9 cellular contexts compared by ENCODE assay signal in the genomic region with DNA sequence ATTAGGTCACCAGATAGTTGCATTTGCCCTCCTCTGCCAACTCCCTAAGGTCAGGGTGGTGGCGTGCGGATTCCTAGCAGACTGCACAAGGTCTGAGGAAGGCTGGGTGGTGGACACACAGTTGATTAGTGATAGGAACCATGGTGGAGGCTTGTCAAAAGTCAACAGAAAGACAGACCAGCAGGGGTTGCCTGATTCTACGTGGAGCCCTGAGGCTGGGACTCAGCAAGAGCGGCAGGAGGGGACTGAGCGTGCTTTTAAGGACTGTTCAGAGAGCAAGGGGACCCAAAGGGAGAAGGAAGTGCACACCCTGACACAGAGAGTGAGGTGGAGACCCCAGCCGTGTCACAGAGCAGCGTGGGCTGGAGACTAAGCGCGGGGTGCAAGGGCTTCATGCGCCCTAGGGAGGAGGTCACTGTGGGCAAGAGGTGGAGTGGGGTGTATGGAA.
DNase-seq lines count a peak whose midpoint lies in the region; ATAC-seq lines count a peak whose summit lies in the region.
"Had no signal": no experiment of that assay in that cellular context is flagged by ENCODE, and none has a peak within 500 bp of the region (broad histone marks: within the 10 kb centered on the region; RNA-seq: fewer than 3 reads in every experiment).

No MANE protein-coding gene starts in this region.

- POLR2A ChIA-PET in activated naive CD8-positive, alpha-beta T cell treated with anti-CD3 and anti-CD28 coated beads, Interleukin-2, amount 10 ng/mL, durations not matched to agents 7 days and 5 days (lab: Charles Lee) = interaction anchor here (0.7 to 2.7 kb wide), 13 partner anchors 11 to 1254 kb away, joined by 3 to 22 read pairs (median 4); a partner anchor contains a TSS

- DNase-seq in CD1c-positive myeloid dendritic cell (ENCODE audit: extremely low spot score) (peak; percentile 25), naive B cell (no peak), iPS-NIHi11 (ENCODE audit: low spot score) (no peak), NCI-H187 (lab: John Stamatoyannopoulos, UW) (no peak)
- peak; percentile 71 for DNase-seq in activated naive CD8-positive, alpha-beta T cell treated with anti-CD3 and anti-CD28 coated beads, Interleukin-2, amount 10 ng/mL, durations not matched to agents 7 days and 5 days
- no peak for DNase-seq in stimulated activated CD4-positive, alpha-beta T cell treated with anti-CD3 and anti-CD28 coated beads, Interleukin-12 subunit alpha, Interleukin-12 subunit beta, amount 100 ng/mL, for 4 hours
- DNase-seq: NCI-H1105 treated with DMSO at 0.1 percent for 48 hours had no signal

- H3K36me3 Mint-ChIP-seq in activated naive CD8-positive, alpha-beta T cell treated with anti-CD3 and anti-CD28 coated beads, Interleukin-2, amount 10 ng/mL, durations not matched to agents 7 days and 5 days = peaks cover 27% of the 10 kb centered on the region
- no peaks in the 10 kb centered on the region for H3K36me3 Mint-ChIP-seq in naive B cell

- H3K27ac Mint-ChIP-seq in activated naive CD8-positive, alpha-beta T cell treated with anti-CD3 and anti-CD28 coated beads, Interleukin-2, amount 10 ng/mL, durations not matched to agents 7 days and 5 days = peak overlapping the region; percentile 99
- H3K27ac Mint-ChIP-seq in naive B cell = peak overlapping the region in 1 of 6 donors; percentile 22

- H3K4me3 Mint-ChIP-seq in activated naive CD8-positive, alpha-beta T cell treated with anti-CD3 and anti-CD28 coated beads, Interleukin-2, amount 10 ng/mL, durations not matched to agents 7 days and 5 days = peak overlapping the region; percentile 87
- H3K4me3 Mint-ChIP-seq in naive B cell = peak overlapping the region in 7 of 8 donors; percentile 13 to 84 (median 69)

- H3K4me1 Mint-ChIP-seq in activated naive CD8-positive, alpha-beta T cell treated with anti-CD3 and anti-CD28 coated beads, Interleukin-2, amount 10 ng/mL, durations not matched to agents 7 days and 5 days = peaks cover 47% of the 10 kb centered on the region
- H3K4me1 Mint-ChIP-seq in naive B cell = peaks cover 6 to 13% (median 12%) of the 10 kb centered on the region in 3 donors

- H3K9me3 Mint-ChIP-seq in activated naive CD8-positive, alpha-beta T cell treated with anti-CD3 and anti-CD28 coated beads, Interleukin-2, amount 10 ng/mL, durations not matched to agents 7 days and 5 days = peaks cover 18% of the 10 kb centered on the region
- H3K9me3 Mint-ChIP-seq in naive B cell = peaks cover 0 to 11% (median 0%) of the 10 kb centered on the region in 7 donors

- ATAC-seq in HG03354 (IDR thresholded peaks at IDR 0.05; ENCODE audit: poor library complexity, severe bottlenecking, unreplicated experiment) (peak; percentile 7), naive B cell (ENCODE audit: low read depth in 2 of 2) (no peak), GM19324 (IDR thresholded peaks at IDR 0.05; ENCODE audit: low FRiP score, unreplicated experiment) (no peak)
- ATAC-seq in activated naive CD8-positive, alpha-beta T cell treated with anti-CD3 and anti-CD28 coated beads, Interleukin-2, amount 10 ng/mL, durations not matched to agents 7 days and 5 days (ENCODE audit: low read depth) = peak; percentile 60

- no peaks in the 10 kb centered on the region for H3K27me3 Mint-ChIP-seq in activated naive CD8-positive, alpha-beta T cell treated with anti-CD3 and anti-CD28 coated beads, Interleukin-2, amount 10 ng/mL, durations not matched to agents 7 days and 5 days
- H3K27me3 Mint-ChIP-seq in naive B cell = peaks cover 40 to 61% (median 54%) of the 10 kb centered on the region in 3 donors

Comparison
In these comparisons a context has a peak if more than half of its experiments do, and no peak if none do; other contexts are left out.
1. DNase-seq: peak in CD1c-positive myeloid dendritic cell (single experiment) and activated naive CD8-positive, alpha-beta T cell treated with anti-CD3 and anti-CD28 coated beads, Interleukin-2, amount 10 ng/mL, durations not matched to agents 7 days and 5 days (single experiment); none in naive B cell (single experiment), iPS-NIHi11 (single experiment), NCI-H187 (0 of 2) and stimulated activated CD4-positive, alpha-beta T cell treated with anti-CD3 and anti-CD28 coated beads, Interleukin-12 subunit alpha, Interleukin-12 subunit beta, amount 100 ng/mL, for 4 hours (single experiment).
2. ATAC-seq: peak in HG03354 (single experiment) and activated naive CD8-positive, alpha-beta T cell treated with anti-CD3 and anti-CD28 coated beads, Interleukin-2, amount 10 ng/mL, durations not matched to agents 7 days and 5 days (single experiment); none in naive B cell (0 of 2) and GM19324 (single experiment).